31 cellular contexts compared by ENCODE assay signal in genomic region chr12:131840643-131841416, GRCh38. TPM values are rescaled to one million over a fixed set of nuclear protein-coding genes. Genes with fewer than 3 reads are reported as not detected.
"Had no signal": no experiment of that assay in that cellular context is flagged by ENCODE, and none has a peak within 500 bp of the region (broad histone marks: within the 10 kb centered on the region; RNA-seq: fewer than 3 reads in every experiment).

No MANE protein-coding gene starts in this region.

- FAIRE-seq: small intestine had no signal

- H3K4me3 ChIP-seq: ovary, psoas muscle, right lobe of liver, sigmoid colon, suprapubic skin, testis, tibial artery, transverse colon, upper lobe of right lung, uterus had no signal

- H3K27me3 ChIP-seq: ovary, right lobe of liver, testis, transverse colon, uterus had no signal

- H3K9me3 ChIP-seq: ovary, psoas muscle, right lobe of liver, sigmoid colon, suprapubic skin, testis, tibial artery, transverse colon, upper lobe of right lung, uterus had no signal

- DNase-seq: naive thymus-derived CD8-positive, alpha-beta T cell; nephron progenitor cell; occipital lobe; ovary; posterior cingulate gyrus; psoas muscle; sigmoid colon; small intestine; stimulated activated CD4-positive, alpha-beta T cell treated with anti-CD3 and anti-CD28 coated beads, Interleukin-15, amount 100 ng/mL, for 24 hours; stimulated activated CD4-positive, alpha-beta T cell treated with anti-CD3 and anti-CD28 coated beads, Interleukin-2, amount 100 ng/mL, for 24 hours; stimulated activated CD4-positive, alpha-beta T cell treated with anti-CD3 and anti-CD28 coated beads, Interleukin-2, amount 100 ng/mL, for 48 hours; stimulated activated CD4-positive, alpha-beta T cell treated with anti-CD3 and anti-CD28 coated beads, Interleukin-4, amount 100 ng/mL, for 4 hours; stimulated activated CD8-positive, alpha-beta memory T cell treated with anti-CD3 and anti-CD28 coated beads, Interleukin-4, amount 100 ng/mL, for 48 hours; stimulated activated naive CD4-positive, alpha-beta T cell; stimulated activated naive CD8-positive, alpha-beta T cell treated with anti-CD3 and anti-CD28 coated beads, Interleukin-15, amount 100 ng/mL, for 72 hours; stimulated activated naive CD8-positive, alpha-beta T cell treated with anti-CD3 and anti-CD28 coated beads, Interleukin-15, Interleukin-2, amounts not matched to agents 100 U/mL and 50 U/mL, for 24 hours; substantia nigra; testis; tibial artery; transverse colon; upper lobe of right lung; uterus had no signal

- H2AFZ ChIP-seq: parathyroid adenoma had no signal

- H3K4me1 Mint-ChIP-seq: naive thymus-derived CD8-positive, alpha-beta T cell; nephron progenitor cell; neural crest cell; stimulated activated naive CD8-positive, alpha-beta T cell treated with anti-CD3 and anti-CD28 coated beads, Interleukin-15, amount 100 ng/mL, for 72 hours had no signal

- H3K4me3 Mint-ChIP-seq: naive thymus-derived CD8-positive, alpha-beta T cell; natural killer cell treated with Interleukin-12 subunit alpha and Interleukin-12 subunit beta and Interleukin-15 and Interleukin-18, amount 100 ng/mL, for 72 hours; nephron progenitor cell; neural crest cell; stimulated activated memory B cell treated with anti-CD40 and anti-IgM and Interleukin-4, amounts not matched to agents 10 μg/mL and 1 μg/mL and 100 μg/mL, for 72 hours; stimulated activated naive CD8-positive, alpha-beta T cell treated with anti-CD3 and anti-CD28 coated beads, Interleukin-15, amount 100 ng/mL, for 72 hours; type B pancreatic cell had no signal

- H3K79me2 ChIP-seq: parathyroid adenoma had no signal

- H3K36me3 ChIP-seq: ovary, right lobe of liver, sigmoid colon, transverse colon, upper lobe of right lung, uterus had no signal

- H3K9me3 Mint-ChIP-seq: naive thymus-derived CD8-positive, alpha-beta T cell; natural killer cell treated with Interleukin-12 subunit alpha and Interleukin-12 subunit beta and Interleukin-15 and Interleukin-18, amount 100 ng/mL, for 72 hours; nephron progenitor cell; neural crest cell; stimulated activated memory B cell treated with anti-CD40 and anti-IgM and Interleukin-4, amounts not matched to agents 10 μg/mL and 1 μg/mL and 100 μg/mL, for 72 hours; stimulated activated naive CD8-positive, alpha-beta T cell treated with anti-CD3 and anti-CD28 coated beads, Interleukin-15, amount 100 ng/mL, for 72 hours; type B pancreatic cell had no signal

- ATAC-seq: naive thymus-derived CD8-positive, alpha-beta T cell; natural killer cell treated with Interleukin-12 subunit alpha and Interleukin-12 subunit beta and Interleukin-15 and Interleukin-18, amount 100 ng/mL, for 72 hours; psoas muscle; right cardiac atrium; right lobe of liver; stimulated activated memory B cell treated with anti-CD40 and anti-IgM and Interleukin-4, amounts not matched to agents 10 μg/mL and 1 μg/mL and 100 μg/mL, for 72 hours; stimulated activated naive CD8-positive, alpha-beta T cell treated with anti-CD3 and anti-CD28 coated beads, Interleukin-15, amount 100 ng/mL, for 72 hours; stimulated activated naive CD8-positive, alpha-beta T cell treated with anti-CD3 and anti-CD28 coated beads, Interleukin-15, Interleukin-2, amounts not matched to agents 100 U/mL and 50 U/mL, for 24 hours; upper lobe of right lung had no signal

- H3K36me3 Mint-ChIP-seq: naive thymus-derived CD8-positive, alpha-beta T cell; natural killer cell treated with Interleukin-12 subunit alpha and Interleukin-12 subunit beta and Interleukin-15 and Interleukin-18, amount 100 ng/mL, for 72 hours; stimulated activated memory B cell treated with anti-CD40 and anti-IgM and Interleukin-4, amounts not matched to agents 10 μg/mL and 1 μg/mL and 100 μg/mL, for 72 hours; type B pancreatic cell had no signal

- H3K4me1 ChIP-seq: parathyroid adenoma, psoas muscle, right lobe of liver, sigmoid colon, suprapubic skin, testis, tibial artery, transverse colon, upper lobe of right lung, uterus had no signal

- H3K9ac ChIP-seq: parathyroid adenoma had no signal

- H3K27me3 Mint-ChIP-seq: naive thymus-derived CD8-positive, alpha-beta T cell; natural killer cell treated with Interleukin-12 subunit alpha and Interleukin-12 subunit beta and Interleukin-15 and Interleukin-18, amount 100 ng/mL, for 72 hours; progenitor cell of endocrine pancreas; stimulated activated memory B cell treated with anti-CD40 and anti-IgM and Interleukin-4, amounts not matched to agents 10 μg/mL and 1 μg/mL and 100 μg/mL, for 72 hours; stimulated activated naive CD8-positive, alpha-beta T cell treated with anti-CD3 and anti-CD28 coated beads, Interleukin-15, amount 100 ng/mL, for 72 hours; type B pancreatic cell had no signal

- H3K27ac ChIP-seq: ovary, parathyroid adenoma, psoas muscle, right lobe of liver, sigmoid colon, suprapubic skin, testis, tibial artery, transverse colon, upper lobe of right lung, uterus had no signal

- H3K27ac Mint-ChIP-seq: naive thymus-derived CD8-positive, alpha-beta T cell; natural killer cell treated with Interleukin-12 subunit alpha and Interleukin-12 subunit beta and Interleukin-15 and Interleukin-18, amount 100 ng/mL, for 72 hours; nephron progenitor cell; progenitor cell of endocrine pancreas; stimulated activated memory B cell treated with anti-CD40 and anti-IgM and Interleukin-4, amounts not matched to agents 10 μg/mL and 1 μg/mL and 100 μg/mL, for 72 hours; stimulated activated naive CD8-positive, alpha-beta T cell treated with anti-CD3 and anti-CD28 coated beads, Interleukin-15, amount 100 ng/mL, for 72 hours; type B pancreatic cell had no signal

RNA-seq across cellular contexts. Expression of gene MMP17, which starts 12.6 kb away (rescaled TPM):
- total RNA-seq: natural killer cell treated with Interleukin-12 subunit alpha and Interleukin-12 subunit beta and Interleukin-15 and Interleukin-18, amount 100 ng/mL, for 72 hours had no signal
- polyA plus RNA-seq: naive thymus-derived CD8-positive, alpha-beta T cell had no signal
